ENCODE assay signal across 9 cellular contexts in genomic region chr16:83113317-83113716, GRCh38.
A peak's percentile ranks its signal among the peaks of the same experiment; 100 is the strongest.
DNase-seq lines count a peak whose midpoint lies in the region; ATAC-seq and TF ChIP-seq lines count a peak whose summit lies in the region.
"Had no signal": no experiment of that assay in that cellular context is flagged by ENCODE, and none has a peak within 500 bp of the region (broad histone marks: within the 10 kb centered on the region; RNA-seq: fewer than 3 reads in every experiment).

No MANE protein-coding gene starts in this region.

- no peak for TF ChIP-seq EP300 in ovary (IDR thresholded peaks at IDR 0.05)

- TF ChIP-seq CTCF in BJ (IDR thresholded peaks at IDR 0.05; ENCODE audit: insufficient read depth, low read depth, low read length) (peak; percentile 58), brain (conservative IDR thresholded peaks at IDR 0.05) (peak; percentile 55 to 73), ovary (IDR thresholded peaks at IDR 0.05) (peak in 1 of 3 donors; percentile 7)

- H3K4me1 Mint-ChIP-seq in brain: peaks cover 13% of the 10 kb centered on the region
- H3K4me1 Mint-ChIP-seq: activated naive CD8-positive, alpha-beta T cell treated with anti-CD3 and anti-CD28 coated beads, Interleukin-2, amount 50 U/mL, for 24 hours had no signal

- H3K27me3 Mint-ChIP-seq in brain: peaks cover 11% of the 10 kb centered on the region

- H3K27me3 ChIP-seq in BJ (ENCODE audit: control insufficient read depth, insufficient read depth, low read length) (no peaks in the 10 kb centered on the region), ovary (no peaks in the 10 kb centered on the region)

- H3K4me1 ChIP-seq in ovary (ENCODE audit: insufficient read depth): no peaks in the 10 kb centered on the region

- H3K36me3 ChIP-seq in BJ (ENCODE audit: control insufficient read depth, insufficient read depth, low read length) (no peaks in the 10 kb centered on the region), ovary (no peaks in the 10 kb centered on the region)

- no peak overlapping the region for H3K4me3 Mint-ChIP-seq in brain
- H3K4me3 Mint-ChIP-seq: activated naive CD8-positive, alpha-beta T cell treated with anti-CD3 and anti-CD28 coated beads, Interleukin-2, amount 50 U/mL, for 24 hours had no signal

- peak overlapping the region in 1 of 5 experiments; percentile 40 for H3K27ac Mint-ChIP-seq in brain
- H3K27ac Mint-ChIP-seq: activated naive CD8-positive, alpha-beta T cell treated with anti-CD3 and anti-CD28 coated beads, Interleukin-2, amount 50 U/mL, for 24 hours had no signal

- WGBS in ovary, 3 donors: 17 to 39% (median 30%) methylated on average over 7 of the region's 7 CpGs

- no peak overlapping the region for H3K27ac ChIP-seq in ovary

- H3K36me3 Mint-ChIP-seq in brain: no peaks in the 10 kb centered on the region

- CTCF ChIA-PET in BJ (lab: Yijun Ruan, JAX): interaction anchor here (0.7 kb wide), 1 partner anchor 103 kb away, joined by 3 read pairs; no protein-coding TSS in a partner anchor

- H3K4me3 ChIP-seq in BJ (ENCODE audit: low read depth, low read length) (no peak overlapping the region), ovary (no peak overlapping the region)

- DNase-seq in BJ (ENCODE audit: low read depth) (no peak), HT-29 (ENCODE audit: low spot score) (peak; percentile 49), left kidney (ENCODE audit: low read depth, low spot score) (peak; percentile 68), ovary (no peak), GOT3 (lab: John Stamatoyannopoulos, UW) (no peak)
- DNase-seq: activated naive CD8-positive, alpha-beta T cell treated with anti-CD3 and anti-CD28 coated beads, Interleukin-2, amount 50 U/mL, for 24 hours had no signal

- POLR2A ChIA-PET in BJ (lab: Charles Lee): no interaction called here

- H3K9me3 Mint-ChIP-seq in brain: no peaks in the 10 kb centered on the region
- H3K9me3 Mint-ChIP-seq: activated naive CD8-positive, alpha-beta T cell treated with anti-CD3 and anti-CD28 coated beads, Interleukin-2, amount 50 U/mL, for 24 hours had no signal

- TF ChIP-seq POLR2A in ovary (IDR thresholded peaks at IDR 0.05): no peak

- ATAC-seq in HG03432 (IDR thresholded peaks at IDR 0.05; ENCODE audit: unreplicated experiment) (no peak), HG03460 (IDR thresholded peaks at IDR 0.05; ENCODE audit: unreplicated experiment) (no peak)
- ATAC-seq: activated naive CD8-positive, alpha-beta T cell treated with anti-CD3 and anti-CD28 coated beads, Interleukin-2, amount 50 U/mL, for 24 hours had no signal

- H3K9me3 ChIP-seq in ovary: no peaks in the 10 kb centered on the region

- intact Hi-C loops in ovary (cut with DNase I): no loop called here

Comparison
In these comparisons a context has a peak if more than half of its experiments do, and no peak if none do; other contexts are left out.
1. DNase-seq: peak in HT-29 (single experiment) and left kidney (single experiment); none in BJ (single experiment), ovary (0 of 5) and GOT3 (single experiment).